1 cellular context compared by ENCODE assay signal in the genomic region with DNA sequence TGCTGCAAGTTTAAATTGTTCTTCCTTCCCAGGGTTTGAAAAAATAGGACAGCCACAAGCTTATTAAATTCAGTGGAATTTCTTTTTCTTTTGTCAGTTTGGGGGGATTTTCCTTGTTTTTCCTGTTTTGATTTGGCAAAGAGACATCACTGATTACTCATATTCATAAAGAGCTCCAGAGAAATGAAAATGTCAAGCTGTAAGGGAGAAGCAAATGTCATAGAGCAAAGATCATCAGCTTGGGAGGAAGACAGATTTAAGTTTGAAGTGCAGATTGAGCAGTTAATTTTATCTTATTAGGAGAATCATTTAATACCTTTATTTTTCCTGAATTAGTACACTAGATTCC.
TF ChIP-seq lines count a peak whose summit lies in the region.

No MANE protein-coding gene starts in this region.

TF ChIP-seq in GM23338, 12 proteins besides CTCF, POLR2A, EP300 and RAD21 (continued from another document):
- TF ChIP-seq, protein P1, sequence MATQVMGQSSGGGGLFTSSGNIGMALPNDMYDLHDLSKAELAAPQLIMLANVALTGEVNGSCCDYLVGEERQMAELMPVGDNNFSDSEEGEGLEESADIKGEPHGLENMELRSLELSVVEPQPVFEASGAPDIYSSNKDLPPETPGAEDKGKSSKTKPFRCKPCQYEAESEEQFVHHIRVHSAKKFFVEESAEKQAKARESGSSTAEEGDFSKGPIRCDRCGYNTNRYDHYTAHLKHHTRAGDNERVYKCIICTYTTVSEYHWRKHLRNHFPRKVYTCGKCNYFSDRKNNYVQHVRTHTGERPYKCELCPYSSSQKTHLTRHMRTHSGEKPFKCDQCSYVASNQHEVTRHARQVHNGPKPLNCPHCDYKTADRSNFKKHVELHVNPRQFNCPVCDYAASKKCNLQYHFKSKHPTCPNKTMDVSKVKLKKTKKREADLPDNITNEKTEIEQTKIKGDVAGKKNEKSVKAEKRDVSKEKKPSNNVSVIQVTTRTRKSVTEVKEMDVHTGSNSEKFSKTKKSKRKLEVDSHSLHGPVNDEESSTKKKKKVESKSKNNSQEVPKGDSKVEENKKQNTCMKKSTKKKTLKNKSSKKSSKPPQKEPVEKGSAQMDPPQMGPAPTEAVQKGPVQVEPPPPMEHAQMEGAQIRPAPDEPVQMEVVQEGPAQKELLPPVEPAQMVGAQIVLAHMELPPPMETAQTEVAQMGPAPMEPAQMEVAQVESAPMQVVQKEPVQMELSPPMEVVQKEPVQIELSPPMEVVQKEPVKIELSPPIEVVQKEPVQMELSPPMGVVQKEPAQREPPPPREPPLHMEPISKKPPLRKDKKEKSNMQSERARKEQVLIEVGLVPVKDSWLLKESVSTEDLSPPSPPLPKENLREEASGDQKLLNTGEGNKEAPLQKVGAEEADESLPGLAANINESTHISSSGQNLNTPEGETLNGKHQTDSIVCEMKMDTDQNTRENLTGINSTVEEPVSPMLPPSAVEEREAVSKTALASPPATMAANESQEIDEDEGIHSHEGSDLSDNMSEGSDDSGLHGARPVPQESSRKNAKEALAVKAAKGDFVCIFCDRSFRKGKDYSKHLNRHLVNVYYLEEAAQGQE (IDR thresholded peaks at IDR 0.05; ENCODE audit: unreplicated experiment) = no peak
- TF ChIP-seq CREB1 (CRISPR knock-in tag; IDR thresholded peaks at IDR 0.05; ENCODE audit: low read depth) (no peak), ZNF114 (CRISPR knock-in tag; IDR thresholded peaks at IDR 0.05) (no peak)
- TF ChIP-seq, protein P2, sequence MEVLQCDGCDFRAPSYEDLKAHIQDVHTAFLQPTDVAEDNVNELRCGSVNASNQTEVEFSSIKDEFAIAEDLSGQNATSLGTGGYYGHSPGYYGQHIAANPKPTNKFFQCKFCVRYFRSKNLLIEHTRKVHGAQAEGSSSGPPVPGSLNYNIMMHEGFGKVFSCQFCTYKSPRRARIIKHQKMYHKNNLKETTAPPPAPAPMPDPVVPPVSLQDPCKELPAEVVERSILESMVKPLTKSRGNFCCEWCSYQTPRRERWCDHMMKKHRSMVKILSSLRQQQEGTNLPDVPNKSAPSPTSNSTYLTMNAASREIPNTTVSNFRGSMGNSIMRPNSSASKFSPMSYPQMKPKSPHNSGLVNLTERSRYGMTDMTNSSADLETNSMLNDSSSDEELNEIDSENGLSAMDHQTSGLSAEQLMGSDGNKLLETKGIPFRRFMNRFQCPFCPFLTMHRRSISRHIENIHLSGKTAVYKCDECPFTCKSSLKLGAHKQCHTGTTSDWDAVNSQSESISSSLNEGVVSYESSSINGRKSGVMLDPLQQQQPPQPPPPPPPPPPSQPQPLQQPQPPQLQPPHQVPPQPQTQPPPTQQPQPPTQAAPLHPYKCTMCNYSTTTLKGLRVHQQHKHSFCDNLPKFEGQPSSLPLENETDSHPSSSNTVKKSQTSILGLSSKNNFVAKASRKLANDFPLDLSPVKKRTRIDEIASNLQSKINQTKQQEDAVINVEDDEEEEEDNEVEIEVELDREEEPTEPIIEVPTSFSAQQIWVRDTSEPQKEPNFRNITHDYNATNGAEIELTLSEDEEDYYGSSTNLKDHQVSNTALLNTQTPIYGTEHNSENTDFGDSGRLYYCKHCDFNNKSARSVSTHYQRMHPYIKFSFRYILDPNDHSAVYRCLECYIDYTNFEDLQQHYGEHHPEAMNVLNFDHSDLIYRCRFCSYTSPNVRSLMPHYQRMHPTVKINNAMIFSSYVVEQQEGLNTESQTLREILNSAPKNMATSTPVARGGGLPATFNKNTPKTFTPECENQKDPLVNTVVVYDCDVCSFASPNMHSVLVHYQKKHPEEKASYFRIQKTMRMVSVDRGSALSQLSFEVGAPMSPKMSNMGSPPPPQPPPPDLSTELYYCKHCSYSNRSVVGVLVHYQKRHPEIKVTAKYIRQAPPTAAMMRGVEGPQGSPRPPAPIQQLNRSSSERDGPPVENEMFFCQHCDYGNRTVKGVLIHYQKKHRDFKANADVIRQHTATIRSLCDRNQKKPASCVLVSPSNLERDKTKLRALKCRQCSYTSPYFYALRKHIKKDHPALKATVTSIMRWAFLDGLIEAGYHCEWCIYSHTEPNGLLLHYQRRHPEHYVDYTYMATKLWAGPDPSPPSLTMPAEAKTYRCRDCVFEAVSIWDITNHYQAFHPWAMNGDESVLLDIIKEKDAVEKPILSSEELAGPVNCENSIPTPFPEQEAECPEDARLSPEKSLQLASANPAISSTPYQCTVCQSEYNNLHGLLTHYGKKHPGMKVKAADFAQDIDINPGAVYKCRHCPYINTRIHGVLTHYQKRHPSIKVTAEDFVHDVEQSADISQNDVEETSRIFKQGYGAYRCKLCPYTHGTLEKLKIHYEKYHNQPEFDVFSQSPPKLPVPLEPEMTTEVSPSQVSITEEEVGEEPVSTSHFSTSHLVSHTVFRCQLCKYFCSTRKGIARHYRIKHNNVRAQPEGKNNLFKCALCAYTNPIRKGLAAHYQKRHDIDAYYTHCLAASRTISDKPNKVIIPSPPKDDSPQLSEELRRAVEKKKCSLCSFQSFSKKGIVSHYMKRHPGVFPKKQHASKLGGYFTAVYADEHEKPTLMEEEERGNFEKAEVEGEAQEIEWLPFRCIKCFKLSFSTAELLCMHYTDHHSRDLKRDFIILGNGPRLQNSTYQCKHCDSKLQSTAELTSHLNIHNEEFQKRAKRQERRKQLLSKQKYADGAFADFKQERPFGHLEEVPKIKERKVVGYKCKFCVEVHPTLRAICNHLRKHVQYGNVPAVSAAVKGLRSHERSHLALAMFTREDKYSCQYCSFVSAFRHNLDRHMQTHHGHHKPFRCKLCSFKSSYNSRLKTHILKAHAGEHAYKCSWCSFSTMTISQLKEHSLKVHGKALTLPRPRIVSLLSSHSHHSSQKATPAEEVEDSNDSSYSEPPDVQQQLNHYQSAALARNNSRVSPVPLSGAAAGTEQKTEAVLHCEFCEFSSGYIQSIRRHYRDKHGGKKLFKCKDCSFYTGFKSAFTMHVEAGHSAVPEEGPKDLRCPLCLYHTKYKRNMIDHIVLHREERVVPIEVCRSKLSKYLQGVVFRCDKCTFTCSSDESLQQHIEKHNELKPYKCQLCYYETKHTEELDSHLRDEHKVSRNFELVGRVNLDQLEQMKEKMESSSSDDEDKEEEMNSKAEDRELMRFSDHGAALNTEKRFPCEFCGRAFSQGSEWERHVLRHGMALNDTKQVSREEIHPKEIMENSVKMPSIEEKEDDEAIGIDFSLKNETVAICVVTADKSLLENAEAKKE (CRISPR knock-in tag; IDR thresholded peaks at IDR 0.05) = no peak
